In the genomic region with DNA sequence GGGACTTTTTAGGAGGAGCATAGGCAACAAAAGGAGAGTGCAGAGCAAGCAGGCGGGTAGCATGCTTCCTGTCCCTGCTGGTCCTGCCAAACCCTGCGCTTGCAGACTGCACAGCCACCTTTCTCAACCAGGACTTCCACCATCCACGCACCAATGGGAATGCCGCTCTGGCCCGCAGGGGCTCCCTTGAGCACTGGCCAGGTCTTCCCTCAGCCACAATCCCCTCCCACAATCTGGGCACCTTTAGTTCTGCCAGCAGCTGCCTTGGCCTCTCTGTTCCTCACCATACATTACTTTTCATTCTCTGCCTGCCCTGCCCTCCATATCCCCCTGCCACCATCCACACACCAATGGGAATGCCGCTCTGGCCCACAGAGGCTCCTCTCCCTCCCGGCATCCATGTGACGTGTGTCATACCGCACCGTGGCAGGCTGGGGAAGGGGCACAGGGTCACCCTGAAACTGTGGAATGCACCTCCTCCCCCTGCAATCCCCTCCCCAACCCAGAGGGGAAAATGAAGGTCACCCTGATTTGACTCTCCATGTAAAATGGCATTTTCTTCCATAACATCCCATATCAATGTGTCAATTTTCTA, we compare ENCODE assay signal across 1 cellular context.
TF ChIP-seq lines count a peak whose summit lies in the region.

No MANE protein-coding gene starts in this region.

TF ChIP-seq in H1, 55 proteins besides CTCF, POLR2A, EP300 and RAD21:
- no peak for TF ChIP-seq CHD2 (IDR thresholded peaks at IDR 0.05; ENCODE audit: low read length)
- no peak for TF ChIP-seq BACH1 (IDR thresholded peaks at IDR 0.05; ENCODE audit: low read length)
- TF ChIP-seq CBX5 (IDR thresholded peaks at IDR 0.05; ENCODE audit: low read depth, low read length), result no peak
- no peak for TF ChIP-seq BCL11A (IDR thresholded peaks at IDR 0.05; ENCODE audit: low read depth in 2 of 2, low read length in 2 of 2)
- TF ChIP-seq YY1 (IDR thresholded peaks at IDR 0.05; ENCODE audit: low read depth, low read length), result no peak
- TF ChIP-seq SIN3A (conservative IDR thresholded peaks at IDR 0.05 in 1 of 2, IDR thresholded peaks at IDR 0.05 in 1 of 2; ENCODE audit: low read depth in 1 of 2, low read length in 2 of 2), result no peak
- no peak for TF ChIP-seq SP4 (IDR thresholded peaks at IDR 0.05; ENCODE audit: low read length)
